In genomic region chr5:105806601-105807000, GRCh38 we compare ENCODE assay signal across 25 cellular contexts.
"Had no signal": no experiment of that assay in that cellular context is flagged by ENCODE, and none has a peak within 500 bp of the region (broad histone marks: within the 10 kb centered on the region; RNA-seq: fewer than 3 reads in every experiment).

No MANE protein-coding gene starts in this region.

- H3K4me3 ChIP-seq: esophagus squamous epithelium, gastrocnemius medialis, hepatocyte, stomach, tibial artery, upper lobe of right lung had no signal

- DNase-seq: activated CD4-positive, alpha-beta memory T cell treated with anti-CD3 and anti-CD28 coated beads for 36 hours; activated CD4-positive, alpha-beta T cell treated with anti-CD3 and anti-CD28 coated beads, Interleukin-2, amount 10 ng/mL, durations not matched to agents 24 days and 14 days; activated CD4-positive, CD25-positive, alpha-beta regulatory T cell treated with anti-CD3 and anti-CD28 coated beads, Interleukin-2, amount 50 U/mL, for 72 hours; activated CD8-positive, alpha-beta memory T cell treated with anti-CD3 and anti-CD28 coated beads, Interleukin-2, amount 50 U/mL, for 4 hours; activated gamma-delta T cell; activated naive CD4-positive, alpha-beta T cell treated with anti-CD3 and anti-CD28 coated beads, Interleukin-2, amount 50 U/mL, for 16 hours; activated T-cell treated with anti-CD3 and anti-CD28 coated beads, Interleukin-2, amount 50 U/mL, for 24 hours; caudate nucleus; dermis blood vessel endothelial cell; effector CD4-positive, alpha-beta T cell; esophagus squamous epithelium; gastrocnemius medialis; glutamatergic neuron; left cardiac atrium; left ventricle myocardium superior; small intestine; stimulated activated CD4-positive, alpha-beta T cell treated with anti-CD3 and anti-CD28 coated beads, Interleukin-1b, Interleukin-23, amount 100 ng/mL, for 48 hours; stimulated activated naive B cell treated with anti-CD40 and anti-IgM and Interleukin-4, amounts not matched to agents 10 μg/mL and 1 μg/mL and 100 μg/mL, for 72 hours; stomach; T-helper 2 cell; tibial artery; upper lobe of right lung had no signal

- H3K4me1 ChIP-seq: esophagus squamous epithelium, gastrocnemius medialis, stomach, upper lobe of right lung had no signal

- H3K36me3 ChIP-seq: esophagus squamous epithelium, gastrocnemius medialis, stomach, tibial artery, upper lobe of right lung had no signal

- H3K27me3 ChIP-seq: esophagus squamous epithelium, gastrocnemius medialis, hepatocyte, stomach, tibial artery, upper lobe of right lung had no signal

- H3K27ac ChIP-seq: epithelial cell of prostate, esophagus squamous epithelium, gastrocnemius medialis, hepatocyte, stomach, tibial artery, upper lobe of right lung had no signal

- H3K79me2 ChIP-seq: hepatocyte had no signal

- ATAC-seq: gastrocnemius medialis; left cardiac atrium; left ventricle myocardium superior; sciatic nerve; stimulated activated naive B cell treated with anti-CD40 and anti-IgM and Interleukin-4, amounts not matched to agents 10 μg/mL and 1 μg/mL and 100 μg/mL, for 72 hours; upper lobe of right lung had no signal

- H3K4me2 ChIP-seq: hepatocyte had no signal

- H2AFZ ChIP-seq: hepatocyte had no signal

- H3K9me3 ChIP-seq: esophagus squamous epithelium, gastrocnemius medialis, tibial artery, upper lobe of right lung had no signal
